In genomic region chr7:18320971-18321567, GRCh38 we compare ENCODE assay signal across 8 cellular contexts.
A peak's percentile ranks its signal among the peaks of the same experiment; 100 is the strongest.
DNase-seq lines count a peak whose midpoint lies in the region; ATAC-seq, FAIRE-seq and TF ChIP-seq lines count a peak whose summit lies in the region.

No MANE protein-coding gene starts in this region.

- H3K27me3 Mint-ChIP-seq in dendritic cell treated with granulocyte-macrophage colony-stimulating factor and Interleukin-4, amounts not matched to agents 40 ng/mL and 50 ng/mL, for 4 days, result no peaks in the 10 kb centered on the region
- no peaks in the 10 kb centered on the region for H3K27me3 Mint-ChIP-seq in nephron (ENCODE audit: low read depth)
- H3K27me3 Mint-ChIP-seq in T-cell, result peaks cover 0 to 3% of the 10 kb centered on the region in 2 donors

- no peaks in the 10 kb centered on the region for H3K36me3 Mint-ChIP-seq in dendritic cell treated with granulocyte-macrophage colony-stimulating factor and Interleukin-4, amounts not matched to agents 40 ng/mL and 50 ng/mL, for 4 days (ENCODE audit: low read depth)
- H3K36me3 Mint-ChIP-seq in nephron (ENCODE audit: low read depth), result no peaks in the 10 kb centered on the region
- H3K36me3 Mint-ChIP-seq in T-cell, result no peaks in the 10 kb centered on the region

- peak; percentile 74 for ATAC-seq in GM19025 (IDR thresholded peaks at IDR 0.05; ENCODE audit: low read depth, unreplicated experiment)
- peak; percentile 62 for ATAC-seq in HG03097 (IDR thresholded peaks at IDR 0.05; ENCODE audit: low FRiP score, unreplicated experiment)
- no peak for ATAC-seq in T-cell (replicated peaks in 1 of 4)

- intact Hi-C loops in dendritic cell treated with granulocyte-macrophage colony-stimulating factor and Interleukin-4, amounts not matched to agents 40 ng/mL and 50 ng/mL, for 4 days (cut with micrococcal nuclease), result no loop called here

- DNase-seq in D721Med (ENCODE audit: insufficient read length, low spot score) (no peak), NCI-H69 (lab: John Stamatoyannopoulos, UW) (peak; percentile 77), T-cell (no peak)
- DNase-seq in activated CD8-positive, alpha-beta memory T cell treated with anti-CD3 and anti-CD28 coated beads, Interleukin-2, amount 50 U/mL, for 48 hours, result no peak

- H3K9me3 Mint-ChIP-seq in dendritic cell treated with granulocyte-macrophage colony-stimulating factor and Interleukin-4, amounts not matched to agents 40 ng/mL and 50 ng/mL, for 4 days, result no peaks in the 10 kb centered on the region
- H3K9me3 Mint-ChIP-seq in nephron (no peaks in the 10 kb centered on the region), T-cell (no peaks in the 10 kb centered on the region)

- no peak overlapping the region for H3K4me3 Mint-ChIP-seq in dendritic cell treated with granulocyte-macrophage colony-stimulating factor and Interleukin-4, amounts not matched to agents 40 ng/mL and 50 ng/mL, for 4 days
- no peak overlapping the region for H3K4me3 Mint-ChIP-seq in nephron
- no peak overlapping the region for H3K4me3 Mint-ChIP-seq in T-cell

- FAIRE-seq in D721Med (lab: Jason Lieb, UNC), result peak; percentile 56

- peaks cover 33% of the 10 kb centered on the region for H3K4me1 Mint-ChIP-seq in dendritic cell treated with granulocyte-macrophage colony-stimulating factor and Interleukin-4, amounts not matched to agents 40 ng/mL and 50 ng/mL, for 4 days (ENCODE audit: low read depth)
- H3K4me1 Mint-ChIP-seq in nephron, result peaks cover 6% of the 10 kb centered on the region
- H3K4me1 Mint-ChIP-seq in T-cell, result no peaks in the 10 kb centered on the region

- TF ChIP-seq CTCF in D721Med (IDR thresholded peaks at IDR 0.05; ENCODE audit: insufficient read depth, missing control alignments) (peak; percentile 53), nephron (IDR thresholded peaks at IDR 0.05; ENCODE audit: unreplicated experiment in 3 of 3) (peak; percentile 51 to 59 (median 51))

- CTCF ChIA-PET in T-cell (lab: Charles Lee), result interaction anchor here (0.6 to 1.7 kb wide), 4 partner anchors 31 to 639 kb away, joined by 3 to 9 read pairs (median 4); no protein-coding TSS in a partner anchor

- POLR2A ChIA-PET in T-cell (lab: Charles Lee), result no interaction called here

- peak overlapping the region; percentile 9 for H3K27ac Mint-ChIP-seq in dendritic cell treated with granulocyte-macrophage colony-stimulating factor and Interleukin-4, amounts not matched to agents 40 ng/mL and 50 ng/mL, for 4 days
- H3K27ac Mint-ChIP-seq in nephron (no peak overlapping the region), T-cell (no peak overlapping the region)

Comparison
In these comparisons a context has a peak if more than half of its experiments do, and no peak if none do; other contexts are left out.
1. ATAC-seq: peak in GM19025 (single experiment) and HG03097 (single experiment); none in T-cell (0 of 4).